26 cellular contexts compared by ENCODE assay signal in the genomic region with DNA sequence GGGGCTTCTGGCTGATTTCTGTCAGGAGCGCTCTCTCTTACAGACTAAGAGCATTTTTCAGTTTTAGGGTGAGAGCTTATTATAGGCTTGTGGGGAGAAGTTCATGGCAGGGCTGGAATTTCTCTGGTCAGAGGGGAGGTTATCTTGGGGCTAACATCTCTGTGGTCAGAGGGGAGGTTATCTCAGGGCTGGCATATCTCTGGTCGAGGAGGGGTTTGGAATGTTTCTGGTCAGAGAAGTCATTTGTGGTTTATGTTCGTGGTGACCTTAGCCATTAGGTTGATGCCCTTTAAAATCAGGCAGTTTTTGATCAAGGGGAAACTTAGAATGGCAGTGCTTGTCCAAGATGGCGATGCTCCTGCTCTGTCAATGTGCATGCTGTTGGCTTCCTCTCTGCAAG. TPM values are rescaled to one million over a fixed set of nuclear protein-coding genes. Genes with fewer than 3 reads are reported as not detected.
"Had no signal": no experiment of that assay in that cellular context is flagged by ENCODE, and none has a peak within 500 bp of the region (broad histone marks: within the 10 kb centered on the region; RNA-seq: fewer than 3 reads in every experiment).

No MANE protein-coding gene starts in this region.

- H3K4me1 ChIP-seq: colonic mucosa, gastroesophageal sphincter, right atrium auricular region, sigmoid colon, transverse colon had no signal

- H3K36me3 ChIP-seq: colonic mucosa, esophagus squamous epithelium, gastroesophageal sphincter, neutrophil, right atrium auricular region, sigmoid colon, stomach, thoracic aorta, transverse colon had no signal

- H3K27me3 ChIP-seq: colonic mucosa, right atrium auricular region, sigmoid colon had no signal

- ATAC-seq: gastroesophageal sphincter; left colon; left ventricle myocardium superior; naive thymus-derived CD8-positive, alpha-beta T cell had no signal

- DNase-seq: colonic mucosa; dermis blood vessel endothelial cell; esophagus squamous epithelium; foreskin fibroblast; glutamatergic neuron; left colon; left ventricle myocardium superior; mesendoderm; naive thymus-derived CD8-positive, alpha-beta T cell; sigmoid colon; small intestine; stimulated activated CD4-positive, alpha-beta T cell treated with anti-CD3 and anti-CD28 coated beads, Interleukin-12 subunit alpha, Interleukin-12 subunit beta, amount 100 ng/mL, for 4 hours; stimulated activated naive CD4-positive, alpha-beta T cell; stomach; substantia nigra; transverse colon had no signal

- FAIRE-seq: small intestine had no signal

- H3K4me3 ChIP-seq: colonic mucosa, esophagus squamous epithelium, gastroesophageal sphincter, lung, right atrium auricular region, sigmoid colon, stomach, thoracic aorta, transverse colon had no signal

- H3K27ac ChIP-seq: colonic mucosa, esophagus squamous epithelium, gastroesophageal sphincter, neutrophil, right atrium auricular region, sigmoid colon, stomach, thoracic aorta, transverse colon had no signal

- H3K9me3 ChIP-seq: colonic mucosa, esophagus squamous epithelium, gastroesophageal sphincter, neutrophil, thoracic aorta, transverse colon had no signal

RNA-seq across cellular contexts. Expression of gene SCNN1G, which starts 22.5 kb away (rescaled TPM):
- total RNA-seq: kidney epithelial cell; mononuclear cell; naive thymus-derived CD8-positive, alpha-beta T cell; osteoblast; posterior vena cava; right atrium auricular region; thoracic aorta had no signal
- polyA plus RNA-seq: naive thymus-derived CD8-positive, alpha-beta T cell; neural cell had no signal
